ENCODE assay signal across 1 cellular context in the genomic region with DNA sequence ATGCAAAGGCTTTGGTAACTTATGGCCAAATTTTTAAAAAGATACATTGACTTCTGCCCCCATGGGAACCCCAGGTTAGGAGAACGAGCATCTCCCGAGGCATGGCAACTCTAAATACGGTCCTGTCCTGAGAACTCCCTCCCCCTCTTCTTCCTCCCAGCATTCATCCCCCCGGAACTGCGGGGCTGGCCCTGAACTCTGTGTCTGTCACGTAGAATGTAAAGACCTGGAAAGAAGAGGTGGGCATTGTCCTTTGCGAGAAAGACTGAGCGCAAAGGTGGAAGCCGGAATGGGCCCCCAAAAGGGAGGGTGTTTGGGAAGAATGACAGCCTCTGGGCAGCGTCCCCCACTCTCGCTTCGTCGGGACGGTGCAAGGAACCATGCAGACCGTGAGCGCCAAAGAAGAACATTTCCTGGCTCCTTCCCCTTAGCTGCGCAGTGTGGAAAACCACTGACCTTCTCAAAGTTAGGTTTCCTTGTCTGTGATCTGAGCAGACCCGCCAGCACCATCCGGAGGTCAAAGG.
A peak's percentile ranks its signal among the peaks of the same experiment; 100 is the strongest.
TF ChIP-seq lines count a peak whose summit lies in the region.

No MANE protein-coding gene starts in this region.

TF ChIP-seq in HepG2, 621 proteins besides CTCF, POLR2A, EP300 and RAD21 (continued from another document):
- TF ChIP-seq, protein P1, sequence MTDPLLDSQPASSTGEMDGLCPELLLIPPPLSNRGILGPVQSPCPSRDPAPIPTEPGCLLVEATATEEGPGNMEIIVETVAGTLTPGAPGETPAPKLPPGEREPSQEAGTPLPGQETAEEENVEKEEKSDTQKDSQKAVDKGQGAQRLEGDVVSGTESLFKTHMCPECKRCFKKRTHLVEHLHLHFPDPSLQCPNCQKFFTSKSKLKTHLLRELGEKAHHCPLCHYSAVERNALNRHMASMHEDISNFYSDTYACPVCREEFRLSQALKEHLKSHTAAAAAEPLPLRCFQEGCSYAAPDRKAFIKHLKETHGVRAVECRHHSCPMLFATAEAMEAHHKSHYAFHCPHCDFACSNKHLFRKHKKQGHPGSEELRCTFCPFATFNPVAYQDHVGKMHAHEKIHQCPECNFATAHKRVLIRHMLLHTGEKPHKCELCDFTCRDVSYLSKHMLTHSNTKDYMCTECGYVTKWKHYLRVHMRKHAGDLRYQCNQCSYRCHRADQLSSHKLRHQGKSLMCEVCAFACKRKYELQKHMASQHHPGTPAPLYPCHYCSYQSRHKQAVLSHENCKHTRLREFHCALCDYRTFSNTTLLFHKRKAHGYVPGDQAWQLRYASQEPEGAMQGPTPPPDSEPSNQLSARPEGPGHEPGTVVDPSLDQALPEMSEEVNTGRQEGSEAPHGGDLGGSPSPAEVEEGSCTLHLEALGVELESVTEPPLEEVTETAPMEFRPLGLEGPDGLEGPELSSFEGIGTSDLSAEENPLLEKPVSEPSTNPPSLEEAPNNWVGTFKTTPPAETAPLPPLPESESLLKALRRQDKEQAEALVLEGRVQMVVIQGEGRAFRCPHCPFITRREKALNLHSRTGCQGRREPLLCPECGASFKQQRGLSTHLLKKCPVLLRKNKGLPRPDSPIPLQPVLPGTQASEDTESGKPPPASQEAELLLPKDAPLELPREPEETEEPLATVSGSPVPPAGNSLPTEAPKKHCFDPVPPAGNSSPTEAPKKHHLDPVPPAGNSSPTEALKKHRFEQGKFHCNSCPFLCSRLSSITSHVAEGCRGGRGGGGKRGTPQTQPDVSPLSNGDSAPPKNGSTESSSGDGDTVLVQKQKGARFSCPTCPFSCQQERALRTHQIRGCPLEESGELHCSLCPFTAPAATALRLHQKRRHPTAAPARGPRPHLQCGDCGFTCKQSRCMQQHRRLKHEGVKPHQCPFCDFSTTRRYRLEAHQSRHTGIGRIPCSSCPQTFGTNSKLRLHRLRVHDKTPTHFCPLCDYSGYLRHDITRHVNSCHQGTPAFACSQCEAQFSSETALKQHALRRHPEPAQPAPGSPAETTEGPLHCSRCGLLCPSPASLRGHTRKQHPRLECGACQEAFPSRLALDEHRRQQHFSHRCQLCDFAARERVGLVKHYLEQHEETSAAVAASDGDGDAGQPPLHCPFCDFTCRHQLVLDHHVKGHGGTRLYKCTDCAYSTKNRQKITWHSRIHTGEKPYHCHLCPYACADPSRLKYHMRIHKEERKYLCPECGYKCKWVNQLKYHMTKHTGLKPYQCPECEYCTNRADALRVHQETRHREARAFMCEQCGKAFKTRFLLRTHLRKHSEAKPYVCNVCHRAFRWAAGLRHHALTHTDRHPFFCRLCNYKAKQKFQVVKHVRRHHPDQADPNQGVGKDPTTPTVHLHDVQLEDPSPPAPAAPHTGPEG (CRISPR knock-in tag; IDR thresholded peaks at IDR 0.05), result no peak
- TF ChIP-seq, protein P2, sequence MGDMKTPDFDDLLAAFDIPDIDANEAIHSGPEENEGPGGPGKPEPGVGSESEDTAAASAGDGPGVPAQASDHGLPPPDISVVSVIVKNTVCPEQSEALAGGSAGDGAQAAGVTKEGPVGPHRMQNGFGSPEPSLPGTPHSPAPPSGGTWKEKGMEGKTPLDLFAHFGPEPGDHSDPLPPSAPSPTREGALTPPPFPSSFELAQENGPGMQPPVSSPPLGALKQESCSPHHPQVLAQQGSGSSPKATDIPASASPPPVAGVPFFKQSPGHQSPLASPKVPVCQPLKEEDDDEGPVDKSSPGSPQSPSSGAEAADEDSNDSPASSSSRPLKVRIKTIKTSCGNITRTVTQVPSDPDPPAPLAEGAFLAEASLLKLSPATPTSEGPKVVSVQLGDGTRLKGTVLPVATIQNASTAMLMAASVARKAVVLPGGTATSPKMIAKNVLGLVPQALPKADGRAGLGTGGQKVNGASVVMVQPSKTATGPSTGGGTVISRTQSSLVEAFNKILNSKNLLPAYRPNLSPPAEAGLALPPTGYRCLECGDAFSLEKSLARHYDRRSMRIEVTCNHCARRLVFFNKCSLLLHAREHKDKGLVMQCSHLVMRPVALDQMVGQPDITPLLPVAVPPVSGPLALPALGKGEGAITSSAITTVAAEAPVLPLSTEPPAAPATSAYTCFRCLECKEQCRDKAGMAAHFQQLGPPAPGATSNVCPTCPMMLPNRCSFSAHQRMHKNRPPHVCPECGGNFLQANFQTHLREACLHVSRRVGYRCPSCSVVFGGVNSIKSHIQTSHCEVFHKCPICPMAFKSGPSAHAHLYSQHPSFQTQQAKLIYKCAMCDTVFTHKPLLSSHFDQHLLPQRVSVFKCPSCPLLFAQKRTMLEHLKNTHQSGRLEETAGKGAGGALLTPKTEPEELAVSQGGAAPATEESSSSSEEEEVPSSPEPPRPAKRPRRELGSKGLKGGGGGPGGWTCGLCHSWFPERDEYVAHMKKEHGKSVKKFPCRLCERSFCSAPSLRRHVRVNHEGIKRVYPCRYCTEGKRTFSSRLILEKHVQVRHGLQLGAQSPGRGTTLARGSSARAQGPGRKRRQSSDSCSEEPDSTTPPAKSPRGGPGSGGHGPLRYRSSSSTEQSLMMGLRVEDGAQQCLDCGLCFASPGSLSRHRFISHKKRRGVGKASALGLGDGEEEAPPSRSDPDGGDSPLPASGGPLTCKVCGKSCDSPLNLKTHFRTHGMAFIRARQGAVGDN (CRISPR knock-in tag; IDR thresholded peaks at IDR 0.05), result peak; percentile 51
- TF ChIP-seq SRY (CRISPR knock-in tag; IDR thresholded peaks at IDR 0.05), result no peak
